14 cellular contexts compared by ENCODE assay signal in the genomic region with DNA sequence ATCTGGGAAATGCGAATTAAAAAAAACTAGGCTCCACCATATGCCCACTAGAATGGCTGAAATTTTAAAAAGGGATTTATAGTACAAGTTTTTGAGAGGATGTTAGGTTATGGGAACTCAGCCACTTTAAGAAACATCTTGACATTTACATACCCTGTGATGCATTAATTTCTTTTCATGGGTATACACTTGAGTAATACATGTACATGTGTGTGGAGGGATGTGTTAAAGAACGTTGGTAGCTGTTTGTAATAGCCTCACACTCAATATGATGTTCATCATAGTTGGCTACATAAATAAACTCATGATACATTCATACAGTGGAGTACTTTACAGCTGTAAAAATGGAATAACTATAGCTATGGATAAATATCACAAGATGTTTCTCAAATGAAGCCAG. TPM values are rescaled to one million over a fixed set of nuclear protein-coding genes. Genes with fewer than 3 reads are reported as not detected.
DNase-seq lines count a peak whose midpoint lies in the region; ATAC-seq, FAIRE-seq and TF ChIP-seq lines count a peak whose summit lies in the region.
"Had no signal": no experiment of that assay in that cellular context is flagged by ENCODE, and none has a peak within 500 bp of the region (broad histone marks: within the 10 kb centered on the region; RNA-seq: fewer than 3 reads in every experiment).

No MANE protein-coding gene starts in this region.

- POLR2A ChIA-PET in activated CD4-positive, alpha-beta T cell treated with anti-CD3 and anti-CD28 coated beads, Interleukin-2, amount 10 ng/mL, durations not matched to agents 7 days and 5 days (lab: Charles Lee), result no interaction called here

- no peaks in the 10 kb centered on the region for H3K27me3 ChIP-seq in RWPE2 (ENCODE audit: insufficient read depth, poor library complexity, severe bottlenecking)
- H3K27me3 ChIP-seq in H7 (ENCODE audit: control insufficient read depth, insufficient read depth, low read length), result no peaks in the 10 kb centered on the region
- H3K27me3 ChIP-seq: BLaER1 treated with 17β-estradiol and CSF1 and Interleukin-3, amounts not matched to agents 10 nM and 100 nM had no signal

- peak overlapping the region; percentile 82 for H3K27ac ChIP-seq in RWPE2 (ENCODE audit: poor library complexity, severe bottlenecking)

- H3K4me3 Mint-ChIP-seq in activated CD4-positive, alpha-beta T cell treated with anti-CD3 and anti-CD28 coated beads, Interleukin-2, amount 10 ng/mL, durations not matched to agents 24 days and 14 days, result no peak overlapping the region
- H3K4me3 Mint-ChIP-seq in activated CD4-positive, alpha-beta T cell treated with anti-CD3 and anti-CD28 coated beads, Interleukin-2, amount 10 ng/mL, durations not matched to agents 7 days and 5 days, result no peak overlapping the region
- peak overlapping the region in 2 of 8 donors; percentile 5 to 25 for H3K4me3 Mint-ChIP-seq in naive B cell

- H3K9me3 Mint-ChIP-seq in activated CD4-positive, alpha-beta T cell treated with anti-CD3 and anti-CD28 coated beads, Interleukin-2, amount 10 ng/mL, durations not matched to agents 24 days and 14 days, result no peaks in the 10 kb centered on the region
- no peaks in the 10 kb centered on the region for H3K9me3 Mint-ChIP-seq in activated CD4-positive, alpha-beta T cell treated with anti-CD3 and anti-CD28 coated beads, Interleukin-2, amount 10 ng/mL, durations not matched to agents 7 days and 5 days
- H3K9me3 Mint-ChIP-seq in naive B cell, result no peaks in the 10 kb centered on the region

- TF ChIP-seq POLR2A in GM12891 (IDR thresholded peaks at IDR 0.05; ENCODE audit: low read depth, low read length), result no peak

- CTCF ChIA-PET in activated CD4-positive, alpha-beta T cell treated with anti-CD3 and anti-CD28 coated beads, Interleukin-2, amount 10 ng/mL, durations not matched to agents 7 days and 5 days (lab: Charles Lee), result interaction anchor here (1.1 kb wide), 1 partner anchor 9 kb away, joined by 3 read pairs; no protein-coding TSS in a partner anchor

- peaks cover 29% of the 10 kb centered on the region for H3K4me1 ChIP-seq in RWPE2 (ENCODE audit: insufficient read depth, poor library complexity, severe bottlenecking)

- intact Hi-C loops in activated CD4-positive, alpha-beta T cell treated with anti-CD3 and anti-CD28 coated beads, Interleukin-2, amount 10 ng/mL, durations not matched to agents 24 days and 14 days (cut with micrococcal nuclease), result loop anchor here (5.0 kb wide), 1 partner anchor 39 kb away; a partner anchor contains a TSS

- no peak for TF ChIP-seq CTCF in RWPE2 (IDR thresholded peaks at IDR 0.05; ENCODE audit: poor library complexity, severe bottlenecking)

- no peaks in the 10 kb centered on the region for H3K9me3 ChIP-seq in RWPE2 (ENCODE audit: severe bottlenecking)

- no peak for DNase-seq in activated CD4-positive, alpha-beta T cell treated with anti-CD3 and anti-CD28 coated beads, Interleukin-2, amount 10 ng/mL, durations not matched to agents 24 days and 14 days
- no peak for DNase-seq in activated CD4-positive, alpha-beta T cell treated with anti-CD3 and anti-CD28 coated beads, Interleukin-2, amount 10 ng/mL, durations not matched to agents 7 days and 5 days
- no peak for DNase-seq in GM12891 (ENCODE audit: insufficient read length, low spot score)
- DNase-seq in RWPE2 (ENCODE audit: low spot score), result no peak
- no peak for DNase-seq in naive B cell
- DNase-seq in COLO668 (lab: John Stamatoyannopoulos, UW; ENCODE audit: unreplicated experiment), result no peak
- DNase-seq in H7, result no peak
- DNase-seq: 8988T, NCI-H1436 treated with DMSO at 0.1 percent for 48 hours, NCI-H2081, NCI-H524 had no signal

- H3K36me3 Mint-ChIP-seq in activated CD4-positive, alpha-beta T cell treated with anti-CD3 and anti-CD28 coated beads, Interleukin-2, amount 10 ng/mL, durations not matched to agents 24 days and 14 days (ENCODE audit: low read depth), result peaks cover 28% of the 10 kb centered on the region
- peaks cover 22% of the 10 kb centered on the region for H3K36me3 Mint-ChIP-seq in activated CD4-positive, alpha-beta T cell treated with anti-CD3 and anti-CD28 coated beads, Interleukin-2, amount 10 ng/mL, durations not matched to agents 7 days and 5 days (ENCODE audit: low read depth)
- H3K36me3 Mint-ChIP-seq in naive B cell, result peaks cover 7 to 15% of the 10 kb centered on the region in 2 donors

- FAIRE-seq in GM12891 (lab: Jason Lieb, UNC), result peak; percentile 86
- FAIRE-seq: HTR-8/SVneo had no signal

- peak overlapping the region; percentile 16 for H3K27ac Mint-ChIP-seq in activated CD4-positive, alpha-beta T cell treated with anti-CD3 and anti-CD28 coated beads, Interleukin-2, amount 10 ng/mL, durations not matched to agents 24 days and 14 days
- H3K27ac Mint-ChIP-seq in activated CD4-positive, alpha-beta T cell treated with anti-CD3 and anti-CD28 coated beads, Interleukin-2, amount 10 ng/mL, durations not matched to agents 7 days and 5 days, result no peak overlapping the region
- H3K27ac Mint-ChIP-seq in naive B cell, result peak overlapping the region in 4 of 6 donors; percentile 77 to 91 (median 80)

- H3K4me1 Mint-ChIP-seq in activated CD4-positive, alpha-beta T cell treated with anti-CD3 and anti-CD28 coated beads, Interleukin-2, amount 10 ng/mL, durations not matched to agents 24 days and 14 days, result peaks cover 19% of the 10 kb centered on the region
- H3K4me1 Mint-ChIP-seq in activated CD4-positive, alpha-beta T cell treated with anti-CD3 and anti-CD28 coated beads, Interleukin-2, amount 10 ng/mL, durations not matched to agents 7 days and 5 days, result peaks cover 7% of the 10 kb centered on the region
- H3K4me1 Mint-ChIP-seq in naive B cell, result peaks cover 66 to 85% (median 81%) of the 10 kb centered on the region in 3 donors

- ATAC-seq in RWPE2 (ENCODE audit: low read depth) (no peak), naive B cell (ENCODE audit: low read depth in 2 of 2) (no peak), HG02973 (IDR thresholded peaks at IDR 0.05; ENCODE audit: unreplicated experiment) (no peak)

- H3K4me3 ChIP-seq in RWPE2 (ENCODE audit: severe bottlenecking), result no peak overlapping the region
- H3K4me3 ChIP-seq in H7 (ENCODE audit: insufficient read depth, low read depth, low read length), result no peak overlapping the region
- H3K4me3 ChIP-seq: BLaER1 treated with 17β-estradiol and CSF1 and Interleukin-3, amounts not matched to agents 10 nM and 100 nM had no signal

- no peaks in the 10 kb centered on the region for H3K36me3 ChIP-seq in RWPE2 (ENCODE audit: low read depth)
- no peaks in the 10 kb centered on the region for H3K36me3 ChIP-seq in H7 (replicated peaks; ENCODE audit: control insufficient read depth, insufficient read depth, low read length)

- H3K27me3 Mint-ChIP-seq in activated CD4-positive, alpha-beta T cell treated with anti-CD3 and anti-CD28 coated beads, Interleukin-2, amount 10 ng/mL, durations not matched to agents 24 days and 14 days, result no peaks in the 10 kb centered on the region
- no peaks in the 10 kb centered on the region for H3K27me3 Mint-ChIP-seq in activated CD4-positive, alpha-beta T cell treated with anti-CD3 and anti-CD28 coated beads, Interleukin-2, amount 10 ng/mL, durations not matched to agents 7 days and 5 days
- no peaks in the 10 kb centered on the region for H3K27me3 Mint-ChIP-seq in naive B cell

TF ChIP-seq in GM12891, 5 proteins besides CTCF, POLR2A, EP300 and RAD21:
- TF ChIP-seq PAX5 (IDR thresholded peaks at IDR 0.05; ENCODE audit: insufficient read depth, low read length, severe bottlenecking), result no peak
- TF ChIP-seq POU2F2 (IDR thresholded peaks at IDR 0.05; ENCODE audit: low read depth, low read length), result no peak
- no peak for TF ChIP-seq TAF1 (IDR thresholded peaks at IDR 0.05; ENCODE audit: low read depth, low read length)
- TF ChIP-seq POLR2AphosphoS5 (IDR thresholded peaks at IDR 0.05; ENCODE audit: low read depth, low read length), result no peak
- TF ChIP-seq SPI1 (IDR thresholded peaks at IDR 0.05; ENCODE audit: low read depth, low read length), result no peak

RNA-seq across cellular contexts. Expression of a gene that starts 40.9 kb away (rescaled TPM):
- 24.7 and 25.3 TPM in 2 replicates for total RNA-seq in activated CD4-positive, alpha-beta T cell treated with anti-CD3 and anti-CD28 coated beads, Interleukin-2, amount 10 ng/mL, durations not matched to agents 24 days and 14 days
- 10 to 100 TPM; 24.5 to 27.0 TPM for total RNA-seq in activated CD4-positive, alpha-beta T cell treated with anti-CD3 and anti-CD28 coated beads, Interleukin-2, amount 10 ng/mL, durations not matched to agents 7 days and 5 days
- polyA plus RNA-seq in GM12891 (2012; ENCODE audit: low read depth, missing spikeins), result 15.0 TPM
- polyA plus RNA-seq in naive B cell (ENCODE audit: low read depth in 6 of 6), result 10 to 100 TPM; 27.1 to 56.6 (median 40.9) TPM
- total RNA-seq in H7 (2014; rRNA removed; shearing (Covaris generic)), result 13.6 and 19.7 TPM in 2 replicates
